ENCODE assay signal across 31 cellular contexts in genomic region chr22:42196454-42196853, GRCh38.
"Had no signal": no experiment of that assay in that cellular context is flagged by ENCODE, and none has a peak within 500 bp of the region (broad histone marks: within the 10 kb centered on the region; RNA-seq: fewer than 3 reads in every experiment).

No MANE protein-coding gene starts in this region.

- H3K27me3 ChIP-seq: ascending aorta, cardiac muscle cell had no signal

- H3K4me3 ChIP-seq: ascending aorta, cardiac muscle cell, SK-N-MC had no signal

- H3K9me3 Mint-ChIP-seq: activated CD4-positive, alpha-beta T cell treated with anti-CD3 and anti-CD28 coated beads, Interleukin-2, amount 10 ng/mL, durations not matched to agents 7 days and 5 days; activated naive CD4-positive, alpha-beta T cell treated with anti-CD3 and anti-CD28 coated beads, Interleukin-2, amount 50 U/mL, for 72 hours; central memory CD8-positive, alpha-beta T cell had no signal

- H3K4me2 ChIP-seq: KMS-11 had no signal

- H3K9me3 ChIP-seq: ascending aorta had no signal

- H3K4me1 ChIP-seq: ascending aorta had no signal

- FAIRE-seq: TTC549 had no signal

- ATAC-seq: activated CD4-positive, alpha-beta T cell treated with anti-CD3 and anti-CD28 coated beads for 36 hours; activated CD8-positive, alpha-beta memory T cell treated with anti-CD3 and anti-CD28 coated beads, Interleukin-2, amount 10 ng/mL, durations not matched to agents 7 days and 5 days; PC-3 had no signal

- H3K27me3 Mint-ChIP-seq: activated CD4-positive, alpha-beta T cell treated with anti-CD3 and anti-CD28 coated beads for 36 hours; activated CD4-positive, alpha-beta T cell treated with anti-CD3 and anti-CD28 coated beads, Interleukin-2, amount 10 ng/mL, durations not matched to agents 7 days and 5 days; activated CD8-positive, alpha-beta memory T cell treated with anti-CD3 and anti-CD28 coated beads, Interleukin-2, amount 10 ng/mL, durations not matched to agents 7 days and 5 days; central memory CD8-positive, alpha-beta T cell had no signal

- H3K27ac Mint-ChIP-seq: activated CD4-positive, alpha-beta T cell treated with anti-CD3 and anti-CD28 coated beads, Interleukin-2, amount 10 ng/mL, durations not matched to agents 7 days and 5 days; activated CD8-positive, alpha-beta memory T cell treated with anti-CD3 and anti-CD28 coated beads, Interleukin-2, amount 10 ng/mL, durations not matched to agents 7 days and 5 days; activated naive CD4-positive, alpha-beta T cell treated with anti-CD3 and anti-CD28 coated beads, Interleukin-2, amount 50 U/mL, for 72 hours; T-helper 2 cell treated with Interferon-gamma antibody and Interleukin-4, amounts not matched to agents 5 μg/mL and 100 μg/mL, for 36 hours had no signal

- H3K27ac ChIP-seq: ascending aorta, cardiac muscle cell, KMS-11, SK-N-MC had no signal

- H3K4me3 Mint-ChIP-seq: activated CD4-positive, alpha-beta T cell treated with anti-CD3 and anti-CD28 coated beads for 36 hours; activated CD4-positive, alpha-beta T cell treated with anti-CD3 and anti-CD28 coated beads, Interleukin-2, amount 10 ng/mL, durations not matched to agents 7 days and 5 days; activated CD8-positive, alpha-beta memory T cell treated with anti-CD3 and anti-CD28 coated beads, Interleukin-2, amount 10 ng/mL, durations not matched to agents 7 days and 5 days; central memory CD8-positive, alpha-beta T cell; T-helper 2 cell treated with Interferon-gamma antibody and Interleukin-4, amounts not matched to agents 5 μg/mL and 100 μg/mL, for 36 hours had no signal

- H3K36me3 ChIP-seq: ascending aorta, cardiac muscle cell had no signal

- H3K9ac ChIP-seq: KMS-11 had no signal

- DNase-seq: activated CD4-positive, alpha-beta T cell treated with anti-CD3 and anti-CD28 coated beads for 36 hours; activated CD4-positive, alpha-beta T cell treated with anti-CD3 and anti-CD28 coated beads, Interleukin-2, amount 10 ng/mL, durations not matched to agents 7 days and 5 days; activated CD4-positive, alpha-beta T cell treated with anti-CD3 and anti-CD28 coated beads, Interleukin-2, amount 50 U/mL, for 48 hours; activated CD8-positive, alpha-beta memory T cell treated with anti-CD3 and anti-CD28 coated beads for 24 hours; activated CD8-positive, alpha-beta memory T cell treated with anti-CD3 and anti-CD28 coated beads, Interleukin-2, amount 10 ng/mL, durations not matched to agents 7 days and 5 days; activated CD8-positive, alpha-beta memory T cell treated with anti-CD3 and anti-CD28 coated beads, Interleukin-2, amount 50 U/mL, for 48 hours; activated effector memory CD4-positive, alpha-beta T cell treated with anti-CD3 and anti-CD28 coated beads, Interleukin-2, amount 50 U/mL, for 16 hours; activated naive CD4-positive, alpha-beta T cell; activated T-cell treated with anti-CD3 and anti-CD28 coated beads, Interleukin-2, amount 50 U/mL, for 48 hours; amniotic stem cell; NCI-H1092 treated with DMSO at 0.1 percent for 48 hours; NCI-H1417; NCI-H146; NCI-H187; NCI-H2029 treated with DMSO at 0.1 percent for 48 hours; NCI-H2107; NCI-H2171; NCI-H510A; NCI-H526; NCI-H748 treated with DMSO at 0.1 percent for 48 hours; NK-92 treated with Interleukin-12 subunit alpha and Interleukin-12 subunit beta, amount 100 ng/mL, for 24 hours; PC-3; Right ventricle myocardium superior had no signal
